In the genomic region with DNA sequence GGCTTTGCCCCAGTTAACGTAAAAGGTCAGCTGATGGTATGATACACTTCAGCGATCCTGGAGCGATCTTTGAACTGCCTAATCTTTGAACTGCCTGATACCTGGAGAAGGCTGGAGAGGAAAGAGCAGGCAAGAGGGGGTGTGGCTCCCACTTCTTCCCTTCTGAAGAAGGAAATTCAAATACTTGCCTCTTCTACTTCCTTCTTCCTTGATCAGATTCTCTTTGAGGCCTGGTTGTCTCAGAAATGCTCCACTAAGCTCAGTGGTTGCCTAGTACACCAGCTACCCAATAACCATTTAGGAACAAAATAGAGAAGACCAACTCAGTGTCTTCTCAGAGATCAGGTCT, we compare ENCODE assay signal across 8 cellular contexts. TPM values are rescaled to one million over a fixed set of nuclear protein-coding genes. Genes with fewer than 3 reads are reported as not detected.
DNase-seq lines count a peak whose midpoint lies in the region; ATAC-seq, FAIRE-seq and TF ChIP-seq lines count a peak whose summit lies in the region.

No MANE protein-coding gene starts in this region.

- H3K27ac ChIP-seq in HUES64 (ENCODE audit: low read depth, low read length), result no peak overlapping the region
- H3K27ac ChIP-seq in ascending aorta, result peak overlapping the region; percentile 60 to 80
- H3K27ac ChIP-seq in keratinocyte (ENCODE audit: control insufficient read depth, insufficient read depth, low read length), result no peak overlapping the region

- H3K4me1 Mint-ChIP-seq in activated CD4-positive, alpha-beta T cell treated with anti-CD3 and anti-CD28 coated beads for 36 hours, result peaks cover 72% of the 10 kb centered on the region
- H3K4me1 Mint-ChIP-seq in stimulated activated naive CD8-positive, alpha-beta T cell treated with anti-CD3 and anti-CD28 coated beads, Interleukin-15, Interleukin-2, amounts not matched to agents 100 ng/mL and 50 ng/mL, for 24 hours (ENCODE audit: low read depth), result peaks cover 75% of the 10 kb centered on the region
- peaks cover 9% of the 10 kb centered on the region for H3K4me1 Mint-ChIP-seq in MCF 10A (ENCODE audit: insufficient read depth, unreplicated experiment)

- CTCF ChIA-PET in activated CD4-positive, alpha-beta T cell treated with anti-CD3 and anti-CD28 coated beads for 36 hours (lab: Charles Lee), result interaction anchor here (0.7 to 4.1 kb wide), 18 partner anchors 14 to 115 kb away, joined by 3 to 29 read pairs (median 4); a partner anchor contains a TSS
- CTCF ChIA-PET in MCF 10A (lab: Yijun Ruan, JAX), result interaction anchor here (0.5 to 0.8 kb wide), 2 partner anchors 59 to 102 kb away, joined by 3 read pairs; no protein-coding TSS in a partner anchor

- ATAC-seq in activated CD4-positive, alpha-beta T cell treated with anti-CD3 and anti-CD28 coated beads for 36 hours, result peak; percentile 16

- TF ChIP-seq CTCF in ascending aorta (IDR thresholded peaks at IDR 0.05) (no peak), keratinocyte (optimal IDR thresholded peaks at IDR 0.05 in 1 of 3, IDR thresholded peaks at IDR 0.05 in 1 of 3, conservative IDR thresholded peaks at IDR 0.05 in 1 of 3; ENCODE audit: extremely low read depth in 1 of 3, insufficient read depth in 2 of 3, low read length in 3 of 3) (no peak), MCF 10A (IDR thresholded peaks at IDR 0.05; ENCODE audit: unreplicated experiment) (no peak)

- 10% methylated on average over 3 of the region's 3 CpGs for WGBS in HUES64

- H3K4me3 ChIP-seq in HUES64 (ENCODE audit: low read length), result peak overlapping the region; percentile 76
- peak overlapping the region; percentile 78 to 80 for H3K4me3 ChIP-seq in ascending aorta
- peak overlapping the region in 1 of 3 experiments; percentile 46 for H3K4me3 ChIP-seq in keratinocyte (ENCODE audit: control insufficient read depth in 2 of 3, extremely low read depth in 1 of 3, insufficient read depth in 2 of 3, low read depth in 1 of 3, low read length in 3 of 3)

- dilution Hi-C loops in keratinocyte (cut with MboI; ENCODE audit: extremely low pct_ligation_motif_present, low sequenced_read_pairs), result no loop called here

- H3K9me3 ChIP-seq in HUES64 (ENCODE audit: insufficient read depth, low read depth, low read length) (no peaks in the 10 kb centered on the region), ascending aorta (no peaks in the 10 kb centered on the region), keratinocyte (ENCODE audit: control insufficient read depth, low read depth, low read length) (no peaks in the 10 kb centered on the region)

- POLR2A ChIA-PET in activated CD4-positive, alpha-beta T cell treated with anti-CD3 and anti-CD28 coated beads for 36 hours (lab: Charles Lee), result interaction anchor here (0.6 to 2.5 kb wide), 9 partner anchors 14 to 85 kb away, joined by 3 to 34 read pairs (median 4); a partner anchor contains a TSS
- POLR2A ChIA-PET in MCF 10A (lab: Yijun Ruan, JAX), result no interaction called here

- peak overlapping the region; percentile 92 for H3K4me2 ChIP-seq in keratinocyte (ENCODE audit: control insufficient read depth, extremely low read depth, insufficient read depth, low read depth, low read length)

- no peaks in the 10 kb centered on the region for H3K27me3 ChIP-seq in HUES64 (ENCODE audit: insufficient read depth, low read length)
- H3K27me3 ChIP-seq in ascending aorta, result no peaks in the 10 kb centered on the region
- no peaks in the 10 kb centered on the region for H3K27me3 ChIP-seq in keratinocyte (ENCODE audit: control insufficient read depth, extremely low read depth, insufficient read depth, low read length)

- H3K4me1 ChIP-seq in HUES64 (ENCODE audit: insufficient read depth, low read length) (peaks cover 20% of the 10 kb centered on the region), ascending aorta (peaks cover 0 to 7% of the 10 kb centered on the region in 2 donors), keratinocyte (ENCODE audit: control insufficient read depth, extremely low read depth, insufficient read depth, low read length) (peaks cover 13% of the 10 kb centered on the region)

- no peaks in the 10 kb centered on the region for H3K79me2 ChIP-seq in keratinocyte (ENCODE audit: control insufficient read depth, insufficient read depth, low read length)

- H2AFZ ChIP-seq in keratinocyte (ENCODE audit: control insufficient read depth, low read length), result peak overlapping the region; percentile 99

- H3K27me3 Mint-ChIP-seq in activated CD4-positive, alpha-beta T cell treated with anti-CD3 and anti-CD28 coated beads for 36 hours, result no peaks in the 10 kb centered on the region
- H3K27me3 Mint-ChIP-seq in stimulated activated naive CD8-positive, alpha-beta T cell treated with anti-CD3 and anti-CD28 coated beads, Interleukin-15, Interleukin-2, amounts not matched to agents 100 ng/mL and 50 ng/mL, for 24 hours, result no peaks in the 10 kb centered on the region
- H3K27me3 Mint-ChIP-seq in MCF 10A (ENCODE audit: insufficient read depth, unreplicated experiment), result peaks cover 14% of the 10 kb centered on the region

- no peaks in the 10 kb centered on the region for H3K9me3 Mint-ChIP-seq in activated CD4-positive, alpha-beta T cell treated with anti-CD3 and anti-CD28 coated beads for 36 hours (ENCODE audit: low read depth)
- H3K9me3 Mint-ChIP-seq in stimulated activated naive CD8-positive, alpha-beta T cell treated with anti-CD3 and anti-CD28 coated beads, Interleukin-15, Interleukin-2, amounts not matched to agents 100 ng/mL and 50 ng/mL, for 24 hours, result no peaks in the 10 kb centered on the region
- H3K9me3 Mint-ChIP-seq in MCF 10A (ENCODE audit: unreplicated experiment), result no peaks in the 10 kb centered on the region

- H4K20me1 ChIP-seq in keratinocyte (ENCODE audit: control insufficient read depth, extremely low read depth, insufficient read depth, low read length), result no peaks in the 10 kb centered on the region

- peak; percentile 33 for DNase-seq in activated CD4-positive, alpha-beta T cell treated with anti-CD3 and anti-CD28 coated beads for 36 hours
- DNase-seq in activated CD4-positive, alpha-beta T cell treated with anti-CD3 and anti-CD28 coated beads, Interleukin-2, amount 50 U/mL, for 1 hour, result no peak
- DNase-seq in ascending aorta (ENCODE audit: low spot score in 2 of 2), result no peak
- DNase-seq in keratinocyte (ENCODE audit: low read depth, low spot score), result no peak
- no peak for DNase-seq in MCF 10A (ENCODE audit: unreplicated experiment)
- DNase-seq in DMS 273 treated with DMSO at 0.1 percent for 48 hours (lab: John Stamatoyannopoulos, UW), result no peak

- H3K36me3 ChIP-seq in HUES64 (ENCODE audit: insufficient read depth, low read length) (no peaks in the 10 kb centered on the region), ascending aorta (no peaks in the 10 kb centered on the region), keratinocyte (ENCODE audit: control insufficient read depth in 2 of 2, extremely low read depth in 1 of 2, insufficient read depth in 2 of 2, low read length in 2 of 2) (no peaks in the 10 kb centered on the region)

- intact Hi-C loops in activated CD4-positive, alpha-beta T cell treated with anti-CD3 and anti-CD28 coated beads for 36 hours (cut with DNase I, micrococcal nuclease), result loop anchor here (2.0 to 10.0 kb wide), 6 partner anchors 16 to 462 kb away; a partner anchor contains a TSS
- intact Hi-C loops in ascending aorta (cut with DNase I), result loop anchor here (1.0 to 5.0 kb wide), 3 partner anchors 49 to 84 kb away; a partner anchor contains a TSS
- intact Hi-C loops in MCF 10A (cut with micrococcal nuclease), result no loop called here

- H3K9ac ChIP-seq in HUES64 (ENCODE audit: low read depth, low read length), result peak overlapping the region; percentile 73
- H3K9ac ChIP-seq in keratinocyte (ENCODE audit: control insufficient read depth, extremely low read depth, insufficient read depth, low read length), result no peak overlapping the region

- H3K9me1 ChIP-seq in keratinocyte (ENCODE audit: control insufficient read depth, extremely low read depth, insufficient read depth, low read length), result no peaks in the 10 kb centered on the region

- no TSS peak for BruUV-seq in MCF 10A (replicated peaks; lab: Mats Ljungman, UMichigan)

- FAIRE-seq in keratinocyte (lab: Jason Lieb, UNC), result no peak

- H3K4me3 Mint-ChIP-seq in activated CD4-positive, alpha-beta T cell treated with anti-CD3 and anti-CD28 coated beads for 36 hours, result peak overlapping the region; percentile 89
- peak overlapping the region; percentile 86 for H3K4me3 Mint-ChIP-seq in stimulated activated naive CD8-positive, alpha-beta T cell treated with anti-CD3 and anti-CD28 coated beads, Interleukin-15, Interleukin-2, amounts not matched to agents 100 ng/mL and 50 ng/mL, for 24 hours
- no peak overlapping the region for H3K4me3 Mint-ChIP-seq in MCF 10A (ENCODE audit: unreplicated experiment)

- peaks cover 29% of the 10 kb centered on the region for H3K36me3 Mint-ChIP-seq in activated CD4-positive, alpha-beta T cell treated with anti-CD3 and anti-CD28 coated beads for 36 hours (ENCODE audit: low read depth)
- peaks cover 29% of the 10 kb centered on the region for H3K36me3 Mint-ChIP-seq in stimulated activated naive CD8-positive, alpha-beta T cell treated with anti-CD3 and anti-CD28 coated beads, Interleukin-15, Interleukin-2, amounts not matched to agents 100 ng/mL and 50 ng/mL, for 24 hours (ENCODE audit: low read depth)
- no peaks in the 10 kb centered on the region for H3K36me3 Mint-ChIP-seq in MCF 10A (ENCODE audit: insufficient read depth, unreplicated experiment)

- H3K27ac Mint-ChIP-seq in activated CD4-positive, alpha-beta T cell treated with anti-CD3 and anti-CD28 coated beads for 36 hours, result peak overlapping the region; percentile 99
- H3K27ac Mint-ChIP-seq in stimulated activated naive CD8-positive, alpha-beta T cell treated with anti-CD3 and anti-CD28 coated beads, Interleukin-15, Interleukin-2, amounts not matched to agents 100 ng/mL and 50 ng/mL, for 24 hours, result peak overlapping the region; percentile 97
- no peak overlapping the region for H3K27ac Mint-ChIP-seq in MCF 10A (ENCODE audit: low read depth, unreplicated experiment)

RNA-seq across cellular contexts. Expression of a gene that starts 0.6 kb away (rescaled TPM):
- 10 to 100 TPM; 56.0 to 57.8 TPM for total RNA-seq in activated CD4-positive, alpha-beta T cell treated with anti-CD3 and anti-CD28 coated beads for 36 hours
- 8.6 TPM for polyA plus RNA-seq in HUES64 (2013, experiment 1 of 2)
- 9.9 TPM for polyA plus RNA-seq in HUES64 (2013, experiment 2 of 2)
- 1.4 TPM for total RNA-seq in ascending aorta
- polyA plus RNA-seq in keratinocyte, result 1.2 to 1.5 TPM (median 1.2 TPM) in 3 replicates
- polyA plus RNA-seq in keratinocyte (2011; ENCODE audit: low read depth), result not detected
- polyA plus RNA-seq in keratinocyte (2011; cell fraction: cytosol; rRNA removed), result 0.68 and 0.85 TPM in 2 replicates
- polyA plus RNA-seq in keratinocyte (2011; cell fraction: nucleus; rRNA removed), result 0.52 and 0.76 TPM in 2 replicates
- polyA plus RNA-seq in keratinocyte (2012; ENCODE audit: low replicate concordance), result 0.14 and 1.00 TPM in 2 replicates
- polyA minus RNA-seq in keratinocyte, result 0.56 to 3.0 TPM (median 2.0 TPM) in 3 replicates
- 0.77 TPM for polyA minus RNA-seq in keratinocyte (2011; cell fraction: cytosol; rRNA and poly(A)+ RNA removed)
- 0.74 TPM in 1 of 2 replicates, not detected in the other for polyA minus RNA-seq in keratinocyte (2011; cell fraction: nucleus; rRNA and poly(A)+ RNA removed)
- total RNA-seq in MCF 10A (2022), result not detected in 2 replicates

Comparison
In these comparisons a context has a peak if more than half of its experiments do, and no peak if none do; other contexts are left out.
1. H3K27ac ChIP-seq: peak in ascending aorta (2 of 2); none in HUES64 (single experiment) and keratinocyte (single experiment).
2. RNA of a gene that starts 0.6 kb away (total RNA-seq): 56.0 to 57.8 TPM in activated CD4-positive, alpha-beta T cell treated with anti-CD3 and anti-CD28 coated beads for 36 hours; 1.4 TPM in ascending aorta (single experiment) and not detected in MCF 10A; every median in the first group is over 10 times any median in the second.